2 cellular contexts compared by ENCODE assay signal in the genomic region with DNA sequence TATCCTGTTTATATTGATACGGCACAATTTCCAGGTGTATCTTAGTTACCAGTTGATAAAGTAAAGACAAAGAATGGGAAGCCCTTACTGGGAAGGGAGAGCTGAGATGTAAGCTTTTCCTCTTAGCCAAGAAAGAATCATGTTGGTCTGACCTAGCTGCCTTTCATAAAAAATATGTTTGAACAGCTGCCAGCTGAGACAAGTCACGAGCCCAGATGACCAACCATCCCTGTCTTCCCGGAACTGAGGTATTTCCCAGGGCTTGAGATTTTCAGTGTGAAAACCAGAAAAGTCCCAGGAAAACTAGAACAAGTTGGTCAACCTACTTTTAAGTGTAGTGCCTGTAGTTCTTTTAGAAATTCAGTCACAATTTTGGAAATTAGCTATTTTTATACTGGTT.
TF ChIP-seq lines count a peak whose summit lies in the region.

No MANE protein-coding gene starts in this region.

TF ChIP-seq in SK-N-SH treated with all-trans-retinoic acid at 6 μM for 48 hours, 23 proteins besides CTCF, POLR2A, EP300 and RAD21 (continued from another document):
- TF ChIP-seq, protein P1, sequence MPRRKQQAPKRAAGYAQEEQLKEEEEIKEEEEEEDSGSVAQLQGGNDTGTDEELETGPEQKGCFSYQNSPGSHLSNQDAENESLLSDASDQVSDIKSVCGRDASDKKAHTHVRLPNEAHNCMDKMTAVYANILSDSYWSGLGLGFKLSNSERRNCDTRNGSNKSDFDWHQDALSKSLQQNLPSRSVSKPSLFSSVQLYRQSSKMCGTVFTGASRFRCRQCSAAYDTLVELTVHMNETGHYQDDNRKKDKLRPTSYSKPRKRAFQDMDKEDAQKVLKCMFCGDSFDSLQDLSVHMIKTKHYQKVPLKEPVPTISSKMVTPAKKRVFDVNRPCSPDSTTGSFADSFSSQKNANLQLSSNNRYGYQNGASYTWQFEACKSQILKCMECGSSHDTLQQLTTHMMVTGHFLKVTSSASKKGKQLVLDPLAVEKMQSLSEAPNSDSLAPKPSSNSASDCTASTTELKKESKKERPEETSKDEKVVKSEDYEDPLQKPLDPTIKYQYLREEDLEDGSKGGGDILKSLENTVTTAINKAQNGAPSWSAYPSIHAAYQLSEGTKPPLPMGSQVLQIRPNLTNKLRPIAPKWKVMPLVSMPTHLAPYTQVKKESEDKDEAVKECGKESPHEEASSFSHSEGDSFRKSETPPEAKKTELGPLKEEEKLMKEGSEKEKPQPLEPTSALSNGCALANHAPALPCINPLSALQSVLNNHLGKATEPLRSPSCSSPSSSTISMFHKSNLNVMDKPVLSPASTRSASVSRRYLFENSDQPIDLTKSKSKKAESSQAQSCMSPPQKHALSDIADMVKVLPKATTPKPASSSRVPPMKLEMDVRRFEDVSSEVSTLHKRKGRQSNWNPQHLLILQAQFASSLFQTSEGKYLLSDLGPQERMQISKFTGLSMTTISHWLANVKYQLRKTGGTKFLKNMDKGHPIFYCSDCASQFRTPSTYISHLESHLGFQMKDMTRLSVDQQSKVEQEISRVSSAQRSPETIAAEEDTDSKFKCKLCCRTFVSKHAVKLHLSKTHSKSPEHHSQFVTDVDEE (CRISPR knock-in tag; IDR thresholded peaks at IDR 0.05): no peak
- no peak for TF ChIP-seq ZFP30 (CRISPR knock-in tag; IDR thresholded peaks at IDR 0.05)
- no peak for TF ChIP-seq TOX (CRISPR knock-in tag; IDR thresholded peaks at IDR 0.05; ENCODE audit: borderline replicate concordance)
- no peak for TF ChIP-seq ESRRG (CRISPR knock-in tag; IDR thresholded peaks at IDR 0.05)

TF ChIP-seq in SK-N-SH, 30 proteins besides CTCF, POLR2A, EP300 and RAD21 (continued from another document):
- TF ChIP-seq, protein P2, sequence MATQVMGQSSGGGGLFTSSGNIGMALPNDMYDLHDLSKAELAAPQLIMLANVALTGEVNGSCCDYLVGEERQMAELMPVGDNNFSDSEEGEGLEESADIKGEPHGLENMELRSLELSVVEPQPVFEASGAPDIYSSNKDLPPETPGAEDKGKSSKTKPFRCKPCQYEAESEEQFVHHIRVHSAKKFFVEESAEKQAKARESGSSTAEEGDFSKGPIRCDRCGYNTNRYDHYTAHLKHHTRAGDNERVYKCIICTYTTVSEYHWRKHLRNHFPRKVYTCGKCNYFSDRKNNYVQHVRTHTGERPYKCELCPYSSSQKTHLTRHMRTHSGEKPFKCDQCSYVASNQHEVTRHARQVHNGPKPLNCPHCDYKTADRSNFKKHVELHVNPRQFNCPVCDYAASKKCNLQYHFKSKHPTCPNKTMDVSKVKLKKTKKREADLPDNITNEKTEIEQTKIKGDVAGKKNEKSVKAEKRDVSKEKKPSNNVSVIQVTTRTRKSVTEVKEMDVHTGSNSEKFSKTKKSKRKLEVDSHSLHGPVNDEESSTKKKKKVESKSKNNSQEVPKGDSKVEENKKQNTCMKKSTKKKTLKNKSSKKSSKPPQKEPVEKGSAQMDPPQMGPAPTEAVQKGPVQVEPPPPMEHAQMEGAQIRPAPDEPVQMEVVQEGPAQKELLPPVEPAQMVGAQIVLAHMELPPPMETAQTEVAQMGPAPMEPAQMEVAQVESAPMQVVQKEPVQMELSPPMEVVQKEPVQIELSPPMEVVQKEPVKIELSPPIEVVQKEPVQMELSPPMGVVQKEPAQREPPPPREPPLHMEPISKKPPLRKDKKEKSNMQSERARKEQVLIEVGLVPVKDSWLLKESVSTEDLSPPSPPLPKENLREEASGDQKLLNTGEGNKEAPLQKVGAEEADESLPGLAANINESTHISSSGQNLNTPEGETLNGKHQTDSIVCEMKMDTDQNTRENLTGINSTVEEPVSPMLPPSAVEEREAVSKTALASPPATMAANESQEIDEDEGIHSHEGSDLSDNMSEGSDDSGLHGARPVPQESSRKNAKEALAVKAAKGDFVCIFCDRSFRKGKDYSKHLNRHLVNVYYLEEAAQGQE (IDR thresholded peaks at IDR 0.05; ENCODE audit: low read depth, low read length): no peak
- TF ChIP-seq POLR2AphosphoS5 (IDR thresholded peaks at IDR 0.05; ENCODE audit: low read depth, low read length) (no peak), EZH2phosphoT487 (IDR thresholded peaks at IDR 0.05; ENCODE audit: borderline replicate concordance, low read depth) (no peak), NFIC (IDR thresholded peaks at IDR 0.05; ENCODE audit: borderline replicate concordance) (no peak), RXRA (IDR thresholded peaks at IDR 0.05; ENCODE audit: borderline replicate concordance, low read depth) (no peak), MEF2A (IDR thresholded peaks at IDR 0.05; ENCODE audit: borderline replicate concordance, low read depth) (no peak), NRF1 (IDR thresholded peaks at IDR 0.05; ENCODE audit: low read depth, low read length) (no peak), MXI1 (IDR thresholded peaks at IDR 0.05; ENCODE audit: low read depth, low read length) (no peak), FOXM1 (IDR thresholded peaks at IDR 0.05; ENCODE audit: low read depth) (no peak), CHD2 (IDR thresholded peaks at IDR 0.05; ENCODE audit: low read length, partially characterized antibody) (no peak)
- TF ChIP-seq, protein P3, sequence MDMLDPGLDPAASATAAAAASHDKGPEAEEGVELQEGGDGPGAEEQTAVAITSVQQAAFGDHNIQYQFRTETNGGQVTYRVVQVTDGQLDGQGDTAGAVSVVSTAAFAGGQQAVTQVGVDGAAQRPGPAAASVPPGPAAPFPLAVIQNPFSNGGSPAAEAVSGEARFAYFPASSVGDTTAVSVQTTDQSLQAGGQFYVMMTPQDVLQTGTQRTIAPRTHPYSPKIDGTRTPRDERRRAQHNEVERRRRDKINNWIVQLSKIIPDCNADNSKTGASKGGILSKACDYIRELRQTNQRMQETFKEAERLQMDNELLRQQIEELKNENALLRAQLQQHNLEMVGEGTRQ (IDR thresholded peaks at IDR 0.05; ENCODE audit: borderline replicate concordance, low read depth, low read length): no peak
- TF ChIP-seq, protein P4, sequence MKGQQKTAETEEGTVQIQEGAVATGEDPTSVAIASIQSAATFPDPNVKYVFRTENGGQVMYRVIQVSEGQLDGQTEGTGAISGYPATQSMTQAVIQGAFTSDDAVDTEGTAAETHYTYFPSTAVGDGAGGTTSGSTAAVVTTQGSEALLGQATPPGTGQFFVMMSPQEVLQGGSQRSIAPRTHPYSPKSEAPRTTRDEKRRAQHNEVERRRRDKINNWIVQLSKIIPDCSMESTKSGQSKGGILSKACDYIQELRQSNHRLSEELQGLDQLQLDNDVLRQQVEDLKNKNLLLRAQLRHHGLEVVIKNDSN (IDR thresholded peaks at IDR 0.05; ENCODE audit: borderline replicate concordance, low read depth): no peak
TF ChIP-seq in SK-N-SH: peak in this region for 0.
